Comparison of ENCODE assay signal across 21 cellular contexts in the genomic region with DNA sequence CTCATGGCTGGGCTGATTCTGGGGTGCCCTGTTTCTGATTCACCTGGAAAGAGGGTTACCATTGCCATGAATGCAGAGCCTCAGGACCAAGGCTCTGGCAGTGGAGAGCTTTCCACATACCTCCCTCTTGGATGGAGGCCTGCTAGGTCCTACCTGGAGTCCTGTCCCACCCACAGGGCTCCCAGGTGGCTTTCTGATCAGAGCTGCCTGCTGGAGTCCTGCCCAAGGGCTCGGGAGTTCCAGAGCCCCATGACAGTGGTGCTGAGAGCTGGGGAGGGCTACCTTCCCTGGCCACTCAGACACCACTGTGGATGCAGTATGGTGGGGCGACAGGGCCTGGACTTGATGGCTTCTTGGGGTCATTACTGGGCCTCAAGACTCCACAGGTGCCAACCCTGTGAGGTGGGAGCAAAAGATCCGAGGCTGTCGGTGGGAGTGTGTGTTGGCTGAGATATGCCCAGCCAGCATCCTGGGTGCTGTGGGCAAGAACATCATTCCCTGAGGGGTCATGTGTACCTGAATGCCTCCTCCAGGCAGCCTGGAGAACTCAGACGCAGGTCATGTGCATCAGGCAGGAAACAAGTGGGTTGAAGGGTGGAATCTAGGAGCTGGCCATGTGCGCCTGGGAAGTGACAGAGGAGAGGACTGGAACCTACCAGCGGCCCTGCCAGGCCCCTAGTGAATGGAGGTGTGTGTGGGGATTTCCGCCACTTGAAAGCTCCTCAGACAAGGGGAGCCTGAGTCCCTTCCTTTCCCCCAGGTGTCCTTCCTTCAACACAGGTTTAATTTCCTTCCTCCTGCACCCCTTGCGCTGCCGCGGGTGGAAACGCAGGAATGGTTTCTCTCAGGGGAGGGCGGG. TPM values are rescaled to one million over a fixed set of nuclear protein-coding genes. Genes with fewer than 3 reads are reported as not detected.
DNase-seq lines count a peak whose midpoint lies in the region; ATAC-seq and TF ChIP-seq lines count a peak whose summit lies in the region.
"Had no signal": no experiment of that assay in that cellular context is flagged by ENCODE, and none has a peak within 500 bp of the region (broad histone marks: within the 10 kb centered on the region; RNA-seq: fewer than 3 reads in every experiment).

No MANE protein-coding gene starts in this region.

- no peaks in the 10 kb centered on the region for H3K79me2 ChIP-seq in osteoblast (ENCODE audit: insufficient read depth, low read length)

- peaks cover 5% of the 10 kb centered on the region for H3K4me1 ChIP-seq in osteoblast (ENCODE audit: insufficient read depth, low read length)

- POLR2A ChIA-PET in WTC11 (lab: Charles Lee): interaction anchor here (0.6 to 1.1 kb wide), 3 partner anchors 8 to 122 kb away, joined by 3 to 4 read pairs (median 4); no protein-coding TSS in a partner anchor

- H3K4me3 ChIP-seq in osteoblast (ENCODE audit: insufficient read depth, low read length): no peak overlapping the region
- H3K4me3 ChIP-seq: upper lobe of left lung had no signal

- H3K4me1 Mint-ChIP-seq in activated T-cell treated with anti-CD3 and anti-CD28 coated beads, Interleukin-2, amount 50 U/mL, for 72 hours (ENCODE audit: low read depth): peaks cover 29% of the 10 kb centered on the region
- H3K4me1 Mint-ChIP-seq in activated T-cell treated with anti-CD3 and anti-CD28 coated beads, Interleukin-2, amount 50 U/mL, for 4 hours (ENCODE audit: low read depth): peaks cover 18% of the 10 kb centered on the region
- peaks cover 42% of the 10 kb centered on the region for H3K4me1 Mint-ChIP-seq in WTC11

- H3K36me3 Mint-ChIP-seq in activated T-cell treated with anti-CD3 and anti-CD28 coated beads, Interleukin-2, amount 50 U/mL, for 72 hours (ENCODE audit: insufficient read depth in 2 of 2): no peaks in the 10 kb centered on the region
- no peaks in the 10 kb centered on the region for H3K36me3 Mint-ChIP-seq in activated T-cell treated with anti-CD3 and anti-CD28 coated beads, Interleukin-2, amount 50 U/mL, for 4 hours (ENCODE audit: insufficient read depth)
- no peaks in the 10 kb centered on the region for H3K36me3 Mint-ChIP-seq in WTC11
- H3K36me3 Mint-ChIP-seq: activated CD4-positive, alpha-beta memory T cell treated with anti-CD3 and anti-CD28 coated beads for 36 hours had no signal

- peak overlapping the region; percentile 40 to 82 for H3K4me3 Mint-ChIP-seq in activated T-cell treated with anti-CD3 and anti-CD28 coated beads, Interleukin-2, amount 50 U/mL, for 72 hours
- no peak overlapping the region for H3K4me3 Mint-ChIP-seq in activated T-cell treated with anti-CD3 and anti-CD28 coated beads, Interleukin-2, amount 50 U/mL, for 4 hours
- H3K4me3 Mint-ChIP-seq in WTC11: peak overlapping the region; percentile 69
- H3K4me3 Mint-ChIP-seq: activated CD4-positive, alpha-beta memory T cell treated with anti-CD3 and anti-CD28 coated beads for 36 hours had no signal

- H2AFZ ChIP-seq in osteoblast (ENCODE audit: low read length): no peak overlapping the region

- H3K27ac ChIP-seq in osteoblast (ENCODE audit: low read depth, low read length): no peak overlapping the region
- H3K27ac ChIP-seq: coronary artery, KMS-11, upper lobe of left lung had no signal

- no peaks in the 10 kb centered on the region for H3K9me3 ChIP-seq in osteoblast (ENCODE audit: low read depth, low read length)
- H3K9me3 ChIP-seq: Caco-2, upper lobe of left lung had no signal

- H3K27me3 Mint-ChIP-seq in activated T-cell treated with anti-CD3 and anti-CD28 coated beads, Interleukin-2, amount 50 U/mL, for 72 hours (ENCODE audit: low read depth): peaks cover 55% of the 10 kb centered on the region
- H3K27me3 Mint-ChIP-seq in activated T-cell treated with anti-CD3 and anti-CD28 coated beads, Interleukin-2, amount 50 U/mL, for 4 hours (ENCODE audit: low read depth): peaks cover 68% of the 10 kb centered on the region
- H3K27me3 Mint-ChIP-seq in WTC11 (ENCODE audit: low read depth): peaks cover 74% of the 10 kb centered on the region

- no peak for DNase-seq in activated T-cell treated with anti-CD3 and anti-CD28 coated beads, Interleukin-2, amount 50 U/mL, for 72 hours
- DNase-seq in activated T-cell treated with anti-CD3 and anti-CD28 coated beads, Interleukin-2, amount 50 U/mL, for 4 hours: no peak
- no peak for DNase-seq in WTC11 (ENCODE audit: low spot score)
- DNase-seq in islet precursor cell: peak; percentile 69
- peak; percentile 80 for DNase-seq in osteoblast (ENCODE audit: insufficient read length, low spot score, missing footprints)
- no peak for DNase-seq in DMS153 (lab: John Stamatoyannopoulos, UW)
- DNase-seq in CD1c-positive myeloid dendritic cell (ENCODE audit: extremely low spot score): no peak
- no peak for DNase-seq in UCSD-AML1 (lab: John Stamatoyannopoulos, UW; ENCODE audit: unreplicated experiment)
- DNase-seq: 8988T; activated CD4-positive, alpha-beta memory T cell treated with anti-CD3 and anti-CD28 coated beads for 36 hours; Caco-2; HCEC 1CT; left ventricle myocardium superior; MV-4-11; NCI-H1694; stimulated activated CD4-positive, alpha-beta T cell treated with anti-CD3 and anti-CD28 coated beads, Interleukin-4, amount 100 ng/mL, for 4 hours; upper lobe of left lung had no signal

- H3K36me3 ChIP-seq in osteoblast (ENCODE audit: insufficient read depth, low read length): no peaks in the 10 kb centered on the region
- H3K36me3 ChIP-seq: upper lobe of left lung had no signal

- peaks cover 71% of the 10 kb centered on the region for H3K27me3 ChIP-seq in osteoblast (ENCODE audit: insufficient read depth, low read length)

- H3K9me3 Mint-ChIP-seq in activated T-cell treated with anti-CD3 and anti-CD28 coated beads, Interleukin-2, amount 50 U/mL, for 72 hours: no peaks in the 10 kb centered on the region
- no peaks in the 10 kb centered on the region for H3K9me3 Mint-ChIP-seq in activated T-cell treated with anti-CD3 and anti-CD28 coated beads, Interleukin-2, amount 50 U/mL, for 4 hours
- no peaks in the 10 kb centered on the region for H3K9me3 Mint-ChIP-seq in WTC11
- H3K9me3 Mint-ChIP-seq: activated CD4-positive, alpha-beta memory T cell treated with anti-CD3 and anti-CD28 coated beads for 36 hours had no signal

- no peak overlapping the region for H3K27ac Mint-ChIP-seq in activated T-cell treated with anti-CD3 and anti-CD28 coated beads, Interleukin-2, amount 50 U/mL, for 72 hours
- no peak overlapping the region for H3K27ac Mint-ChIP-seq in WTC11
- H3K27ac Mint-ChIP-seq: activated CD4-positive, alpha-beta memory T cell treated with anti-CD3 and anti-CD28 coated beads for 36 hours had no signal

- H4K20me1 ChIP-seq in osteoblast (ENCODE audit: insufficient read depth, low read length): no peaks in the 10 kb centered on the region

- TF ChIP-seq CTCF in WTC11 (IDR thresholded peaks at IDR 0.05) (no peak), osteoblast (IDR thresholded peaks at IDR 0.05; ENCODE audit: extremely low read depth, low read depth, low read length) (no peak)

- no peak overlapping the region for H3K4me2 ChIP-seq in osteoblast (ENCODE audit: insufficient read depth, low read length)
- H3K4me2 ChIP-seq: KMS-11 had no signal

- ATAC-seq in activated T-cell treated with anti-CD3 and anti-CD28 coated beads, Interleukin-2, amount 50 U/mL, for 72 hours (replicated peaks in 1 of 2): no peak
- no peak for ATAC-seq in activated T-cell treated with anti-CD3 and anti-CD28 coated beads, Interleukin-2, amount 50 U/mL, for 4 hours
- ATAC-seq in WTC11: no peak
- ATAC-seq: left ventricle myocardium superior had no signal

- CTCF ChIA-PET in WTC11 (lab: Charles Lee): interaction anchor here (0.6 to 2.1 kb wide), 10 partner anchors 9 to 56 kb away, joined by 3 to 8 read pairs (median 4); no protein-coding TSS in a partner anchor

TF ChIP-seq in WTC11, 78 proteins besides CTCF, POLR2A, EP300 and RAD21:
- TF ChIP-seq, protein P1, sequence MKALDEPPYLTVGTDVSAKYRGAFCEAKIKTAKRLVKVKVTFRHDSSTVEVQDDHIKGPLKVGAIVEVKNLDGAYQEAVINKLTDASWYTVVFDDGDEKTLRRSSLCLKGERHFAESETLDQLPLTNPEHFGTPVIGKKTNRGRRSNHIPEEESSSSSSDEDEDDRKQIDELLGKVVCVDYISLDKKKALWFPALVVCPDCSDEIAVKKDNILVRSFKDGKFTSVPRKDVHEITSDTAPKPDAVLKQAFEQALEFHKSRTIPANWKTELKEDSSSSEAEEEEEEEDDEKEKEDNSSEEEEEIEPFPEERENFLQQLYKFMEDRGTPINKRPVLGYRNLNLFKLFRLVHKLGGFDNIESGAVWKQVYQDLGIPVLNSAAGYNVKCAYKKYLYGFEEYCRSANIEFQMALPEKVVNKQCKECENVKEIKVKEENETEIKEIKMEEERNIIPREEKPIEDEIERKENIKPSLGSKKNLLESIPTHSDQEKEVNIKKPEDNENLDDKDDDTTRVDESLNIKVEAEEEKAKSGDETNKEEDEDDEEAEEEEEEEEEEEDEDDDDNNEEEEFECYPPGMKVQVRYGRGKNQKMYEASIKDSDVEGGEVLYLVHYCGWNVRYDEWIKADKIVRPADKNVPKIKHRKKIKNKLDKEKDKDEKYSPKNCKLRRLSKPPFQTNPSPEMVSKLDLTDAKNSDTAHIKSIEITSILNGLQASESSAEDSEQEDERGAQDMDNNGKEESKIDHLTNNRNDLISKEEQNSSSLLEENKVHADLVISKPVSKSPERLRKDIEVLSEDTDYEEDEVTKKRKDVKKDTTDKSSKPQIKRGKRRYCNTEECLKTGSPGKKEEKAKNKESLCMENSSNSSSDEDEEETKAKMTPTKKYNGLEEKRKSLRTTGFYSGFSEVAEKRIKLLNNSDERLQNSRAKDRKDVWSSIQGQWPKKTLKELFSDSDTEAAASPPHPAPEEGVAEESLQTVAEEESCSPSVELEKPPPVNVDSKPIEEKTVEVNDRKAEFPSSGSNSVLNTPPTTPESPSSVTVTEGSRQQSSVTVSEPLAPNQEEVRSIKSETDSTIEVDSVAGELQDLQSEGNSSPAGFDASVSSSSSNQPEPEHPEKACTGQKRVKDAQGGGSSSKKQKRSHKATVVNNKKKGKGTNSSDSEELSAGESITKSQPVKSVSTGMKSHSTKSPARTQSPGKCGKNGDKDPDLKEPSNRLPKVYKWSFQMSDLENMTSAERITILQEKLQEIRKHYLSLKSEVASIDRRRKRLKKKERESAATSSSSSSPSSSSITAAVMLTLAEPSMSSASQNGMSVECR (CRISPR knock-in tag; IDR thresholded peaks at IDR 0.05; ENCODE audit: borderline replicate concordance): 0 out of 2 replicates have a peak, but pooled peaks have one; percentile 48
- TF ChIP-seq OVOL2 (CRISPR knock-in tag; IDR thresholded peaks at IDR 0.05; ENCODE audit: borderline replicate concordance): no peak

RNA-seq across cellular contexts. Expression of gene WNT3, which starts 2.3 kb away (rescaled TPM):
- total RNA-seq in activated T-cell treated with anti-CD3 and anti-CD28 coated beads, Interleukin-2, amount 50 U/mL, for 72 hours: under 1 TPM; 0.14 to 0.53 TPM
- under 1 TPM in 1 of 3 donors, not detected in 2; 0.08 TPM for total RNA-seq in activated T-cell treated with anti-CD3 and anti-CD28 coated beads, Interleukin-2, amount 50 U/mL, for 4 hours
- total RNA-seq in WTC11 (2021): 6.5 to 14.1 TPM (median 6.7 TPM) in 3 replicates
- total RNA-seq in osteoblast: 0.88 and 1.1 TPM in 2 replicates

RNA-seq across cellular contexts. Expression of gene WNT9B, which starts 30.6 kb away (rescaled TPM):
- total RNA-seq in activated T-cell treated with anti-CD3 and anti-CD28 coated beads, Interleukin-2, amount 50 U/mL, for 72 hours: not detected
- not detected for total RNA-seq in activated T-cell treated with anti-CD3 and anti-CD28 coated beads, Interleukin-2, amount 50 U/mL, for 4 hours
- total RNA-seq in WTC11 (2021): 0.41 to 0.87 TPM (median 0.44 TPM) in 3 replicates
- total RNA-seq in osteoblast: 0.36 TPM in 1 of 2 replicates, not detected in the other
- total RNA-seq: activated CD4-positive, alpha-beta memory T cell treated with anti-CD3 and anti-CD28 coated beads for 36 hours; bronchial epithelial cell; Caco-2; mononuclear cell had no signal

Comparison
In these comparisons a context has a peak if more than half of its experiments do, and no peak if none do; other contexts are left out.
1. DNase-seq: peak in islet precursor cell (single experiment) and osteoblast (single experiment); none in activated T-cell treated with anti-CD3 and anti-CD28 coated beads, Interleukin-2, amount 50 U/mL, for 72 hours (0 of 2), activated T-cell treated with anti-CD3 and anti-CD28 coated beads, Interleukin-2, amount 50 U/mL, for 4 hours (single experiment), WTC11 (single experiment), DMS153 (single experiment), CD1c-positive myeloid dendritic cell (single experiment) and UCSD-AML1 (single experiment).